19 cellular contexts compared by ENCODE assay signal in the genomic region with DNA sequence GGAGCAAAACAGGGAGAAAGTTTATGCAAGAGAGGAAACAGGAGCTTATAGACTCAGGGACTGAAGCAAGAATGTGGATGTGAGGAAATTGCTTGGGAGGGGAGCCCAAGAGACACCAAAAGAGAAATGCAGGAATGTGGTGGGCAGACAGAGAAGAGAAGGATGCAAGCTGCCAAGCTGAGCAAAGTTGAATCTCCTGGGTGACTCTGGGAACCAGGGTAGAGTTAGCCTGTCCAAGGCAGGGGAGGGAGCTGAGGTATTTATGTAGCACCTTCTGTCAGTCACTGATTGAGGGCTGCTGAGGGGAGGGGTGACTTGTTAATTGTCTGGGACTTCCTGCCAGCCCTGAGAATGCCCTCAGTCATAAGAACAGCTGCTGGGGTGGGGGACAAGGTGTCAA.
DNase-seq lines count a peak whose midpoint lies in the region; ATAC-seq, FAIRE-seq and TF ChIP-seq lines count a peak whose summit lies in the region.
"Had no signal": no experiment of that assay in that cellular context is flagged by ENCODE, and none has a peak within 500 bp of the region (broad histone marks: within the 10 kb centered on the region; RNA-seq: fewer than 3 reads in every experiment).

No MANE protein-coding gene starts in this region.

- ATAC-seq in activated naive CD8-positive, alpha-beta T cell treated with anti-CD3 and anti-CD28 coated beads, Interleukin-2, amount 10 ng/mL, durations not matched to agents 7 days and 5 days (ENCODE audit: low read depth) = peak; percentile 63
- ATAC-seq in activated naive CD8-positive, alpha-beta T cell treated with anti-CD3 and anti-CD28 coated beads, Interleukin-2, amount 50 U/mL, for 24 hours = no peak
- ATAC-seq: GM12878, HCT116, Panc1, Right ventricle myocardium inferior had no signal

- no peak overlapping the region for H2BK15ac ChIP-seq in H1 (ENCODE audit: low read length)

- no peak overlapping the region for H3K4me2 ChIP-seq in H1 (ENCODE audit: insufficient read depth in 1 of 2, low read depth in 2 of 2, low read length in 2 of 2)

- H3K4me3 Mint-ChIP-seq in activated naive CD8-positive, alpha-beta T cell treated with anti-CD3 and anti-CD28 coated beads, Interleukin-2, amount 10 ng/mL, durations not matched to agents 7 days and 5 days = no peak overlapping the region
- H3K4me3 Mint-ChIP-seq in activated naive CD8-positive, alpha-beta T cell treated with anti-CD3 and anti-CD28 coated beads, Interleukin-2, amount 50 U/mL, for 24 hours = no peak overlapping the region

- H3K9me3 Mint-ChIP-seq in activated naive CD8-positive, alpha-beta T cell treated with anti-CD3 and anti-CD28 coated beads, Interleukin-2, amount 10 ng/mL, durations not matched to agents 7 days and 5 days = peaks cover 3% of the 10 kb centered on the region
- H3K9me3 Mint-ChIP-seq in activated naive CD8-positive, alpha-beta T cell treated with anti-CD3 and anti-CD28 coated beads, Interleukin-2, amount 50 U/mL, for 24 hours = no peaks in the 10 kb centered on the region

- TF ChIP-seq EP300 in H1 (IDR thresholded peaks at IDR 0.05; ENCODE audit: borderline replicate concordance in 1 of 2, low read depth in 2 of 2, low read length in 2 of 2) = no peak

- H3K14ac ChIP-seq in H1 (ENCODE audit: insufficient read length) = no peak overlapping the region

- H4K91ac ChIP-seq in H1 (replicated peaks; ENCODE audit: insufficient read length, low read length) = no peak overlapping the region

- H2AK5ac ChIP-seq in H1 (ENCODE audit: low read depth, low read length) = no peak overlapping the region

- no peaks in the 10 kb centered on the region; the same call in 1 of the 2 replicates for H3K79me1 ChIP-seq in H1 (ENCODE audit: low read depth, low read length)

- no peak overlapping the region for H3K4ac ChIP-seq in H1 (replicated peaks; ENCODE audit: insufficient read length, low read depth, low read length)

- H3K27ac ChIP-seq in H1 (ENCODE audit: low read depth, low read length) = no peak overlapping the region

- no peak overlapping the region for H3K9ac ChIP-seq in H1 (replicated peaks in 1 of 4; ENCODE audit: extremely low read depth in 1 of 4, low read depth in 3 of 4, low read length in 3 of 4)

- H3K9me3 ChIP-seq in H1 (ENCODE audit: insufficient read depth in 2 of 2, low read depth in 1 of 2, low read length in 1 of 2) = peaks cover 0 to 4% of the 10 kb centered on the region in 2 experiments; a peak in 2 of 4 replicates

- no peak overlapping the region for H2BK20ac ChIP-seq in H1 (ENCODE audit: low read length)

- no peaks in the 10 kb centered on the region for H4K20me1 ChIP-seq in H1 (replicated peaks in 1 of 2; ENCODE audit: control insufficient read depth in 1 of 2, insufficient read depth in 2 of 2, low read length in 2 of 2)

- H4K5ac ChIP-seq in H1 (ENCODE audit: insufficient read length, low read depth, low read length) = no peak overlapping the region

- POLR2A ChIA-PET in activated naive CD8-positive, alpha-beta T cell treated with anti-CD3 and anti-CD28 coated beads, Interleukin-2, amount 10 ng/mL, durations not matched to agents 7 days and 5 days (lab: Charles Lee) = no interaction called here
- POLR2A ChIA-PET in H1 (lab: Charles Lee; ENCODE audit: partially characterized antibody) = no interaction called here

- H2BK120ac ChIP-seq in H1 (replicated peaks; ENCODE audit: low read depth, low read length) = no peak overlapping the region

- H3K4me3 ChIP-seq in H1 (ENCODE audit: extremely low read depth in 1 of 4, insufficient read depth in 2 of 4, low read depth in 3 of 4, low read length in 4 of 4) = no peak overlapping the region
- H3K4me3 ChIP-seq: GM12878 had no signal

- 0 out of 2 replicates have a peak overlapping the region, but pooled peaks have one; percentile 77 for H2BK5ac ChIP-seq in H1 (ENCODE audit: low read depth, low read length)

- H2AFZ ChIP-seq in H1 (ENCODE audit: low read length) = no peak overlapping the region

- no peak for TF ChIP-seq POLR2A in H1 (IDR thresholded peaks at IDR 0.05; ENCODE audit: control extremely low read depth in 1 of 2, low read depth in 2 of 2, low read length in 2 of 2)

- peak; percentile 13 for FAIRE-seq in H1 (lab: Jason Lieb, UNC)
- FAIRE-seq: GM12878 had no signal

- no peak overlapping the region for H3K18ac ChIP-seq in H1 (ENCODE audit: extremely low read depth, low read length)

- no peaks in the 10 kb centered on the region for H3K79me2 ChIP-seq in H1 (ENCODE audit: control insufficient read depth in 1 of 2, insufficient read depth in 2 of 2, low read length in 2 of 2)

- H3K56ac ChIP-seq in H1 (replicated peaks; ENCODE audit: insufficient read length, low read depth, low read length) = no peak overlapping the region

- DNase-seq in activated naive CD8-positive, alpha-beta T cell treated with anti-CD3 and anti-CD28 coated beads, Interleukin-2, amount 10 ng/mL, durations not matched to agents 7 days and 5 days = no peak
- DNase-seq in activated naive CD8-positive, alpha-beta T cell treated with anti-CD3 and anti-CD28 coated beads, Interleukin-2, amount 50 U/mL, for 24 hours = no peak
- DNase-seq in H1 (ENCODE audit: low read depth in 1 of 2, low spot score in 2 of 2) (peak in 1 of 2 experiments; percentile 10), islet precursor cell (peak; percentile 63), glomerular visceral epithelial cell (ENCODE audit: extremely low spot score) (no peak), AML-193 (lab: John Stamatoyannopoulos, UW) (no peak)
- no peak for DNase-seq in stimulated activated CD8-positive, alpha-beta memory T cell treated with anti-CD3 and anti-CD28 coated beads, Interleukin-4, amount 100 ng/mL, for 48 hours
- DNase-seq in central memory CD4-positive, alpha-beta T cell = no peak
- DNase-seq: 8988T, Caco-2, DMS53, KBM-7, NCI-H1436 treated with DMSO at 0.1 percent for 48 hours, NCI-H345, NCI-H526 treated with DMSO at 0.1 percent for 48 hours had no signal

- H3K23me2 ChIP-seq in H1 (ENCODE audit: low read depth, low read length) = no peaks in the 10 kb centered on the region

- H4K8ac ChIP-seq in H1 (ENCODE audit: extremely low read depth, insufficient read depth, low read length) = no peak overlapping the region

- no peaks in the 10 kb centered on the region for H3K36me3 ChIP-seq in H1 (ENCODE audit: control insufficient read depth in 2 of 4, insufficient read depth in 4 of 4, low read length in 3 of 4)

- H3K27me3 ChIP-seq in H1 (replicated peaks in 1 of 4; ENCODE audit: control insufficient read depth in 3 of 4, extremely low read depth in 1 of 4, insufficient read depth in 3 of 4, low read length in 3 of 4) = no peaks in the 10 kb centered on the region

- no peak overlapping the region for H3K23ac ChIP-seq in H1 (ENCODE audit: insufficient read length)

- CTCF ChIA-PET in H1 (lab: Charles Lee; ENCODE audit: partially characterized antibody) = interaction anchor here (0.7 to 0.9 kb wide), 2 partner anchors 15 to 387 kb away, joined by 3 read pairs; no protein-coding TSS in a partner anchor

- peaks cover 11% of the 10 kb centered on the region for H3K4me1 Mint-ChIP-seq in activated naive CD8-positive, alpha-beta T cell treated with anti-CD3 and anti-CD28 coated beads, Interleukin-2, amount 10 ng/mL, durations not matched to agents 7 days and 5 days
- H3K4me1 Mint-ChIP-seq in activated naive CD8-positive, alpha-beta T cell treated with anti-CD3 and anti-CD28 coated beads, Interleukin-2, amount 50 U/mL, for 24 hours = no peaks in the 10 kb centered on the region

- no peaks in the 10 kb centered on the region for H3K27me3 Mint-ChIP-seq in activated naive CD8-positive, alpha-beta T cell treated with anti-CD3 and anti-CD28 coated beads, Interleukin-2, amount 10 ng/mL, durations not matched to agents 7 days and 5 days
- H3K27me3 Mint-ChIP-seq in activated naive CD8-positive, alpha-beta T cell treated with anti-CD3 and anti-CD28 coated beads, Interleukin-2, amount 50 U/mL, for 24 hours = no peaks in the 10 kb centered on the region

- H3K27ac Mint-ChIP-seq in activated naive CD8-positive, alpha-beta T cell treated with anti-CD3 and anti-CD28 coated beads, Interleukin-2, amount 10 ng/mL, durations not matched to agents 7 days and 5 days = no peak overlapping the region
- no peak overlapping the region for H3K27ac Mint-ChIP-seq in activated naive CD8-positive, alpha-beta T cell treated with anti-CD3 and anti-CD28 coated beads, Interleukin-2, amount 50 U/mL, for 24 hours

- H3K4me1 ChIP-seq in H1 (replicated peaks in 1 of 4; ENCODE audit: control insufficient read depth in 3 of 4, insufficient read depth in 4 of 4, low read length in 3 of 4) = peaks cover 0 to 11% (median 9%) of the 10 kb centered on the region in 4 experiments; a peak in 5 of 7 replicates
- H3K4me1 ChIP-seq: Caco-2 had no signal

- H3K36me3 Mint-ChIP-seq in activated naive CD8-positive, alpha-beta T cell treated with anti-CD3 and anti-CD28 coated beads, Interleukin-2, amount 10 ng/mL, durations not matched to agents 7 days and 5 days = peaks cover 1% of the 10 kb centered on the region
- no peaks in the 10 kb centered on the region for H3K36me3 Mint-ChIP-seq in activated naive CD8-positive, alpha-beta T cell treated with anti-CD3 and anti-CD28 coated beads, Interleukin-2, amount 50 U/mL, for 24 hours (ENCODE audit: low read depth)

- H2BK12ac ChIP-seq in H1 (ENCODE audit: low read depth, low read length) = peak overlapping the region; percentile 53; the same call in 1 of the 2 replicates

- no peak for TF ChIP-seq CTCF in H1 (IDR thresholded peaks at IDR 0.05; ENCODE audit: control extremely low read depth in 1 of 3, insufficient read depth in 1 of 3, low read depth in 1 of 3, low read length in 3 of 3)

- no peak for TF ChIP-seq RAD21 in H1 (IDR thresholded peaks at IDR 0.05 in 1 of 2, conservative IDR thresholded peaks at IDR 0.05 in 1 of 2; ENCODE audit: low read depth in 2 of 2, low read length in 2 of 2)

TF ChIP-seq in H1, 55 proteins besides CTCF, POLR2A, EP300 and RAD21 (continues in another document):
- TF ChIP-seq CEBPB (IDR thresholded peaks at IDR 0.05; ENCODE audit: low read depth, low read length) (peak; percentile 8; the same call in 1 of the 2 replicates), NANOG (IDR thresholded peaks at IDR 0.05; ENCODE audit: insufficient read depth, low read depth, low read length, poor library complexity, severe bottlenecking) (no peak), SAP30 (IDR thresholded peaks at IDR 0.05; ENCODE audit: insufficient read depth, insufficient replicate concordance, low read length) (no peak), TAF1 (IDR thresholded peaks at IDR 0.05; ENCODE audit: low read depth, low read length) (no peak), CBX8 (IDR thresholded peaks at IDR 0.05; ENCODE audit: borderline replicate concordance, low read depth, low read length) (no peak), CHD1 (IDR thresholded peaks at IDR 0.05; ENCODE audit: low read depth, low read length) (no peak)
